In the genomic region with DNA sequence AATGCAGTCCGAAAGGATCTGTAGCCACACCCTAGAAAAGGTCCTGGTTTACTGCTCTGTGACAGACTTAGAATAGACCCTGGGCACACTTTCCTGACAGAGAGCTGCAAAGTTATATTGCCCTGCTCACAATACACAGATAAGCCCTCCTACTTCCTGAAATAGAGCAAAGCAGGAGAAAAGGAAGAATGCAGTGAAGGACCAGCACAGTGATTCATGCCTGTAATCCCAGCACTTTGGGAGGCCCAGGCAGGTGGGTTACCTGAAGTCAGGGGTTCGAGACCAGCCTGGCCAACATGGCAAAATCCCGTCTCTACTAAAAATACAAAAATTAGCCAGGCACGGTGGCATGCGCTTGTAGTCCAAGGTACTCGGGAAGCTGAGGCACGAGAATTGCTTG, we compare ENCODE assay signal across 14 cellular contexts. TPM values are rescaled to one million over a fixed set of nuclear protein-coding genes. Genes with fewer than 3 reads are reported as not detected.
DNase-seq lines count a peak whose midpoint lies in the region; ATAC-seq and TF ChIP-seq lines count a peak whose summit lies in the region.
"Had no signal": no experiment of that assay in that cellular context is flagged by ENCODE, and none has a peak within 500 bp of the region (broad histone marks: within the 10 kb centered on the region; RNA-seq: fewer than 3 reads in every experiment).

No MANE protein-coding gene starts in this region.

- no peaks in the 10 kb centered on the region for H3K27me3 Mint-ChIP-seq in activated T-cell treated with anti-CD3 and anti-CD28 coated beads, Interleukin-2, amount 50 U/mL, for 72 hours (ENCODE audit: low read depth)
- H3K27me3 Mint-ChIP-seq in effector memory CD8-positive, alpha-beta T cell, result no peaks in the 10 kb centered on the region

- H3K27ac Mint-ChIP-seq in activated T-cell treated with anti-CD3 and anti-CD28 coated beads, Interleukin-2, amount 50 U/mL, for 72 hours, result no peak overlapping the region
- H3K27ac Mint-ChIP-seq in effector memory CD8-positive, alpha-beta T cell, result peak overlapping the region; percentile 31 to 41

- H3K27me3 ChIP-seq in transverse colon (no peaks in the 10 kb centered on the region), right lobe of liver (no peaks in the 10 kb centered on the region)
- H3K27me3 ChIP-seq: sigmoid colon, tibial artery had no signal

- H3K27ac ChIP-seq in RWPE1 (peak overlapping the region; percentile 22), transverse colon (peak overlapping the region; percentile 95 to 98 (median 97)), right lobe of liver (no peak overlapping the region)

- H3K4me3 ChIP-seq in transverse colon, result peak overlapping the region in 1 of 4 donors; percentile 9
- no peak overlapping the region for H3K4me3 ChIP-seq in right lobe of liver
- H3K4me3 ChIP-seq: sigmoid colon, tibial artery had no signal

- intact Hi-C loops in transverse colon (cut with DNase I; ENCODE audit: low total_unique reads) (no loop called here), right lobe of liver (cut with DNase I) (no loop called here)

- TF ChIP-seq POLR2A in transverse colon (IDR thresholded peaks at IDR 0.05) (peak; percentile 24), right lobe of liver (IDR thresholded peaks at IDR 0.05) (no peak)

- H3K4me3 Mint-ChIP-seq in activated T-cell treated with anti-CD3 and anti-CD28 coated beads, Interleukin-2, amount 50 U/mL, for 72 hours, result peak overlapping the region; percentile 39 to 97
- H3K4me3 Mint-ChIP-seq in effector memory CD8-positive, alpha-beta T cell, result no peak overlapping the region

- CTCF ChIA-PET in RWPE1 (lab: Yijun Ruan, JAX), result interaction anchor here (0.8 to 5.0 kb wide), 2 partner anchors 22 to 26 kb away, joined by 6 to 28 read pairs; no protein-coding TSS in a partner anchor

- no peaks in the 10 kb centered on the region for H3K9me3 ChIP-seq in transverse colon
- H3K9me3 ChIP-seq in right lobe of liver, result no peaks in the 10 kb centered on the region
- H3K9me3 ChIP-seq: sigmoid colon, tibial artery had no signal

- TF ChIP-seq CTCF in RWPE1 (conservative IDR thresholded peaks at IDR 0.05; ENCODE audit: low read depth) (no peak), transverse colon (IDR thresholded peaks at IDR 0.05) (no peak), right lobe of liver (IDR thresholded peaks at IDR 0.05) (no peak)

- 29 to 41% methylated on average over 1 to 7 of the region's 7 CpGs for WGBS in transverse colon (ENCODE audit: low coverage in 1 of 2), 2 donors
- WGBS in right lobe of liver (ENCODE audit: insufficient coverage, low coverage, low lambda C conversion rate, missing lambda C conversion rate), result 78% methylated on average over 7 of the region's 7 CpGs

- no peak for DNase-seq in activated T-cell treated with anti-CD3 and anti-CD28 coated beads, Interleukin-2, amount 50 U/mL, for 72 hours
- DNase-seq in activated T-cell treated with anti-CD3 and anti-CD28 coated beads, Interleukin-2, amount 50 U/mL, for 1 hour, result no peak
- DNase-seq in RWPE1 (ENCODE audit: low spot score) (no peak), transverse colon (peak; percentile 49), right lobe of liver (no peak), A172 (ENCODE audit: low spot score) (no peak), AG08395 (ENCODE audit: low spot score) (no peak)
- DNase-seq in effector memory CD8-positive, alpha-beta T cell, result no peak
- DNase-seq: activated CD4-positive, alpha-beta T cell treated with anti-CD3 and anti-CD28 coated beads, Interleukin-2, amount 50 U/mL, for 48 hours; mesendoderm; MM.1S; NCI-H524; sigmoid colon; tibial artery had no signal

- peaks cover 0 to 5% (median 0%) of the 10 kb centered on the region in 4 donors for H3K36me3 ChIP-seq in transverse colon
- peaks cover 0 to 5% (median 2%) of the 10 kb centered on the region in 4 donors for H3K36me3 ChIP-seq in right lobe of liver

- H3K4me1 ChIP-seq in transverse colon, result peaks cover 8 to 61% (median 40%) of the 10 kb centered on the region in 4 donors
- H3K4me1 ChIP-seq in right lobe of liver, result peaks cover 0 to 25% (median 6%) of the 10 kb centered on the region in 4 donors

- no peaks in the 10 kb centered on the region for H3K9me3 Mint-ChIP-seq in activated T-cell treated with anti-CD3 and anti-CD28 coated beads, Interleukin-2, amount 50 U/mL, for 72 hours
- no peaks in the 10 kb centered on the region for H3K9me3 Mint-ChIP-seq in effector memory CD8-positive, alpha-beta T cell

- in situ Hi-C loops in transverse colon (cut with MboI; ENCODE audit: low pct_ligation_motif_present in 1 of 4, low pct_unique_long_range_greater_than_20kb in 1 of 4, low sequenced_read_pairs in 3 of 4), result no loop called here

- peaks cover 55% of the 10 kb centered on the region for H3K4me1 Mint-ChIP-seq in activated T-cell treated with anti-CD3 and anti-CD28 coated beads, Interleukin-2, amount 50 U/mL, for 72 hours (ENCODE audit: low read depth)
- peaks cover 21 to 25% of the 10 kb centered on the region in 2 donors for H3K4me1 Mint-ChIP-seq in effector memory CD8-positive, alpha-beta T cell (ENCODE audit: low read depth in 2 of 2)

- ATAC-seq in activated T-cell treated with anti-CD3 and anti-CD28 coated beads, Interleukin-2, amount 50 U/mL, for 72 hours (replicated peaks in 1 of 2), result no peak
- ATAC-seq in effector memory CD8-positive, alpha-beta T cell (replicated peaks), result no peak
- ATAC-seq in right lobe of liver, result no peak

- TF ChIP-seq EP300 in transverse colon (IDR thresholded peaks at IDR 0.05; ENCODE audit: low read depth), result no peak

- peaks cover 2 to 6% of the 10 kb centered on the region in 2 donors for H3K36me3 Mint-ChIP-seq in activated T-cell treated with anti-CD3 and anti-CD28 coated beads, Interleukin-2, amount 50 U/mL, for 72 hours (ENCODE audit: insufficient read depth in 2 of 2)
- H3K36me3 Mint-ChIP-seq in effector memory CD8-positive, alpha-beta T cell (ENCODE audit: insufficient read depth), result peaks cover 27% of the 10 kb centered on the region

- POLR2A ChIA-PET in RWPE1 (lab: Yijun Ruan, JAX; ENCODE audit: low non-redundant PET), result no interaction called here

RNA-seq across cellular contexts. Expression of a gene that starts 2.1 kb away (rescaled TPM):
- total RNA-seq in activated T-cell treated with anti-CD3 and anti-CD28 coated beads, Interleukin-2, amount 50 U/mL, for 72 hours, result 10 to 100 TPM; 37.9 to 43.0 TPM
- total RNA-seq in transverse colon (100 to 1,000 TPM in 2 of 4 donors, 10 to 100 TPM in 2; 68.1 to 157 (median 93.6) TPM), right lobe of liver (10 to 100 TPM; 25.6 to 41.8 (median 35.2) TPM)
- total RNA-seq in A172 (2014; rRNA removed; shearing (Covaris generic)), result 37.1 and 45.0 TPM in 2 replicates

RNA-seq across cellular contexts. Expression of a gene that starts 2.6 kb away (rescaled TPM):
- total RNA-seq in activated T-cell treated with anti-CD3 and anti-CD28 coated beads, Interleukin-2, amount 50 U/mL, for 72 hours, result 10 to 100 TPM; 42.0 to 45.0 TPM
- 10 to 100 TPM; 27.9 to 51.6 (median 35.6) TPM for total RNA-seq in transverse colon
- 10 to 100 TPM; 18.2 to 41.0 (median 26.4) TPM for total RNA-seq in right lobe of liver
- 10.8 and 41.9 TPM in 2 replicates for total RNA-seq in A172 (2014; rRNA removed; shearing (Covaris generic))

RNA-seq across cellular contexts. Expression of a gene that starts 26.5 kb away (rescaled TPM):
- total RNA-seq in activated T-cell treated with anti-CD3 and anti-CD28 coated beads, Interleukin-2, amount 50 U/mL, for 72 hours, result 10 to 100 TPM; 71.0 to 74.0 TPM
- total RNA-seq in transverse colon (100 to 1,000 TPM in 1 of 4 donors, 10 to 100 TPM in 3; 32.9 to 103 (median 40.4) TPM), right lobe of liver (100 to 1,000 TPM in 4 of 6 experiments, 10 to 100 TPM in 2; 36.6 to 216 (median 124) TPM)
- 34.7 and 45.9 TPM in 2 replicates for total RNA-seq in A172 (2014; rRNA removed; shearing (Covaris generic))

RNA-seq across cellular contexts. Expression of a gene that starts 26.6 kb away (rescaled TPM):
- 100 to 1,000 TPM; 168 to 176 TPM for total RNA-seq in activated T-cell treated with anti-CD3 and anti-CD28 coated beads, Interleukin-2, amount 50 U/mL, for 72 hours
- total RNA-seq in transverse colon, result 100 to 1,000 TPM; 105 to 127 (median 123) TPM
- 10 to 100 TPM; 70.9 to 94.5 (median 83.9) TPM for total RNA-seq in right lobe of liver
- total RNA-seq in A172 (2014; rRNA removed; shearing (Covaris generic)), result 153 and 155 TPM in 2 replicates

RNA-seq across cellular contexts. Expression of a gene that starts 32.8 kb away (rescaled TPM):
- 10 to 100 TPM; 16.7 to 20.3 TPM for total RNA-seq in activated T-cell treated with anti-CD3 and anti-CD28 coated beads, Interleukin-2, amount 50 U/mL, for 72 hours
- 10 to 100 TPM in 3 of 4 donors, 1 to 10 TPM in 1; 1.9 to 32.8 (median 14.6) TPM for total RNA-seq in transverse colon
- total RNA-seq in right lobe of liver, result 1 to 10 TPM; 1.7 to 3.9 (median 2.0) TPM
- total RNA-seq in A172 (2014; rRNA removed; shearing (Covaris generic)), result not detected in 2 replicates

Comparison
In these comparisons a context has a peak if more than half of its experiments do, and no peak if none do; other contexts are left out.
1. H3K4me3 Mint-ChIP-seq: peak in activated T-cell treated with anti-CD3 and anti-CD28 coated beads, Interleukin-2, amount 50 U/mL, for 72 hours (2 of 2); none in effector memory CD8-positive, alpha-beta T cell (0 of 2).
2. H3K27ac ChIP-seq: peak in RWPE1 (single experiment) and transverse colon (4 of 4); none in right lobe of liver (0 of 3).